ENCODE assay signal across 8 cellular contexts in genomic region chr3:141460097-141460704, GRCh38.
DNase-seq lines count a peak whose midpoint lies in the region; ATAC-seq and TF ChIP-seq lines count a peak whose summit lies in the region.

No MANE protein-coding gene starts in this region.

- in situ Hi-C loops in T47D (cut with HindIII; ENCODE audit: low pct_unique_long_range_greater_than_20kb, low sequenced_read_pairs) = no loop called here

- H3K4me3 ChIP-seq in AG09309 (ENCODE audit: control insufficient read depth, low read depth, low read length) (no peak overlapping the region), WI38 (ENCODE audit: low read depth, low read length) (no peak overlapping the region)

- peak; percentile 90 for TF ChIP-seq CTCF in AG09309 (IDR thresholded peaks at IDR 0.05; ENCODE audit: control insufficient read depth, insufficient read depth, low read depth, low read length, missing control alignments)
- TF ChIP-seq CTCF in WI38 (IDR thresholded peaks at IDR 0.05; ENCODE audit: low read depth, low read length) = peak; percentile 77

- ATAC-seq in GM19023 (IDR thresholded peaks at IDR 0.05; ENCODE audit: unreplicated experiment) (peak; percentile 96), HG03175 (IDR thresholded peaks at IDR 0.05; ENCODE audit: unreplicated experiment) (peak; percentile 91)

- DNase-seq in AG09309 (ENCODE audit: low read depth) (peak; percentile 53), NCI-H2227 (lab: John Stamatoyannopoulos, UW; ENCODE audit: unreplicated experiment) (peak; percentile 83), T47D (ENCODE audit: low read depth in 1 of 2, low spot score in 1 of 2) (peak; percentile 71 to 93), islet precursor cell (peak; percentile 95)
- DNase-seq in stimulated activated CD4-positive, alpha-beta T cell treated with anti-CD3 and anti-CD28 coated beads, Interleukin-1b, Interleukin-23, amount 100 ng/mL, for 24 hours (ENCODE audit: low read depth in 4 of 4, low spot score in 1 of 4) = peak; percentile 83 to 86 (median 84)
